Comparison of ENCODE assay signal across 8 cellular contexts in genomic region chr22:35257321-35258143, GRCh38. TPM values are rescaled to one million over a fixed set of nuclear protein-coding genes. Genes with fewer than 3 reads are reported as not detected.
DNase-seq lines count a peak whose midpoint lies in the region; ATAC-seq and TF ChIP-seq lines count a peak whose summit lies in the region.

HMGXB4 (plus strand) TSS chr22:35257493; CDS start chr22:35262391, 4,898 bp downstream.

- H4K20me1 ChIP-seq in smooth muscle cell (ENCODE audit: low read depth) = peaks cover 32% of the 10 kb centered on the region

- H3K27ac Mint-ChIP-seq in activated B cell treated with CpG ODN at 0.5 μM for 24 hours = peak within 1 kb of the TSS; percentile 84
- H3K27ac Mint-ChIP-seq in immature natural killer cell = peak within 1 kb of the TSS; percentile 84 to 96 (median 96)

- peak within 1 kb of the TSS; percentile 89 for H3K4me2 ChIP-seq in smooth muscle cell

- POLR2A ChIA-PET in activated B cell treated with CpG ODN at 0.5 μM for 24 hours (lab: Charles Lee) = interaction anchor here (0.6 to 2.2 kb wide), 7 partner anchors 9 to 153 kb away, joined by 3 to 34 read pairs (median 5); partner anchors contain the start of gene TOM1

- intact Hi-C loops in activated B cell treated with CpG ODN at 0.5 μM for 24 hours (cut with micrococcal nuclease) = loop anchor here (1.0 kb wide), 2 partner anchors 42 to 153 kb away; partner anchors contain the start of gene TOM1

- under 1% methylated on average over 49 of the region's 84 CpGs for WGBS in smooth muscle cell (ENCODE audit: low lambda C conversion rate)

- peaks cover 45% of the 10 kb centered on the region for H3K79me2 ChIP-seq in smooth muscle cell (ENCODE audit: low read depth)

- peak within 1 kb of the TSS; percentile 99 for H3K9ac ChIP-seq in smooth muscle cell (ENCODE audit: low read depth)

- TF ChIP-seq CTCF in activated B cell treated with CpG ODN at 0.5 μM for 24 hours (IDR thresholded peaks at IDR 0.05) = no peak
- no peak for TF ChIP-seq CTCF in cardiac fibroblast (IDR thresholded peaks at IDR 0.05; ENCODE audit: low read depth, low read length)
- no peak for TF ChIP-seq CTCF in smooth muscle cell (IDR thresholded peaks at IDR 0.05; ENCODE audit: borderline replicate concordance, insufficient read depth, poor library complexity, severe bottlenecking)

- H3K4me1 Mint-ChIP-seq in activated B cell treated with CpG ODN at 0.5 μM for 24 hours (peaks cover 20% of the 10 kb centered on the region), immature natural killer cell (peaks cover 18 to 30% of the 10 kb centered on the region in 2 donors)

- peak within 1 kb of the TSS; percentile 88 for H3K27ac ChIP-seq in smooth muscle cell (ENCODE audit: low read depth)

- peak within 1 kb of the TSS; percentile 100 for H2AFZ ChIP-seq in smooth muscle cell (ENCODE audit: low read depth)

- DNase-seq in AG08395 (ENCODE audit: low spot score) = peak; percentile 97
- DNase-seq in NCI-H2227 treated with DMSO at 0.1 percent for 48 hours (lab: John Stamatoyannopoulos, UW) = peak; percentile 75
- DNase-seq in activated B cell treated with CpG ODN at 0.5 μM for 24 hours = peak; percentile 85
- DNase-seq in cardiac fibroblast (ENCODE audit: low read depth in 2 of 2) = peak; percentile 91 to 92
- DNase-seq in immature natural killer cell = peak; percentile 84 to 88 (median 87)
- DNase-seq in smooth muscle cell (lab: John Stamatoyannopoulos, UW; ENCODE audit: unreplicated experiment) = peak; percentile 58

- H3K27me3 Mint-ChIP-seq in activated B cell treated with CpG ODN at 0.5 μM for 24 hours (no peaks in the 10 kb centered on the region), immature natural killer cell (ENCODE audit: low read depth in 3 of 3) (peaks cover 7 to 9% (median 9%) of the 10 kb centered on the region in 3 donors)

- H3F3A ChIP-seq in smooth muscle cell (ENCODE audit: low read depth) = no peaks in the 10 kb centered on the region

- H3K27me3 ChIP-seq in smooth muscle cell (ENCODE audit: low read depth) = no peaks in the 10 kb centered on the region

- peak; percentile 84 for ATAC-seq in GM18868 (IDR thresholded peaks at IDR 0.05; ENCODE audit: unreplicated experiment)
- ATAC-seq in HG03103 (IDR thresholded peaks at IDR 0.05; ENCODE audit: low read depth, unreplicated experiment) = peak; percentile 70
- ATAC-seq in activated B cell treated with CpG ODN at 0.5 μM for 24 hours (ENCODE audit: low read depth) = peak; percentile 91

- H3K4me3 Mint-ChIP-seq in activated B cell treated with CpG ODN at 0.5 μM for 24 hours (peak within 1 kb of the TSS; percentile 89), immature natural killer cell (peak within 1 kb of the TSS; percentile 91 to 94 (median 93))

- H3K36me3 Mint-ChIP-seq in activated B cell treated with CpG ODN at 0.5 μM for 24 hours (ENCODE audit: low read depth) = peaks cover 7% of the 10 kb centered on the region
- no peaks in the 10 kb centered on the region for H3K36me3 Mint-ChIP-seq in immature natural killer cell

- H3K36me3 ChIP-seq in smooth muscle cell (ENCODE audit: low read depth) = no peaks in the 10 kb centered on the region

- CTCF ChIA-PET in activated B cell treated with CpG ODN at 0.5 μM for 24 hours (lab: Charles Lee) = interaction anchor here (0.7 to 1.1 kb wide), 3 partner anchors 35 to 87 kb away, joined by 3 to 5 read pairs (median 3); partner anchors contain the start of gene TOM1

- no peaks in the 10 kb centered on the region for H3K9me3 Mint-ChIP-seq in activated B cell treated with CpG ODN at 0.5 μM for 24 hours
- H3K9me3 Mint-ChIP-seq in immature natural killer cell = no peaks in the 10 kb centered on the region

- H3K4me3 ChIP-seq in cardiac fibroblast (replicated peaks in 1 of 2; ENCODE audit: low read depth in 2 of 2, low read length in 2 of 2) (peak within 1 kb of the TSS; percentile 70 to 77), smooth muscle cell (peak within 1 kb of the TSS; percentile 95)

- no peaks in the 10 kb centered on the region for H3K9me3 ChIP-seq in smooth muscle cell (replicated peaks; ENCODE audit: low read depth)

- H3K4me1 ChIP-seq in smooth muscle cell (ENCODE audit: low read depth) = peaks cover 17% of the 10 kb centered on the region

RNA-seq across cellular contexts. Expression of gene HMGXB4, which starts in this region (rescaled TPM):
- total RNA-seq in activated B cell treated with CpG ODN at 0.5 μM for 24 hours (22.5 and 24.8 TPM in 2 replicates), smooth muscle cell (33.0 and 34.1 TPM in 2 replicates)
- polyA plus RNA-seq in immature natural killer cell (10 to 100 TPM; 13.1 to 16.0 (median 15.3) TPM), smooth muscle cell (20.0 and 28.2 TPM in 2 replicates)

Comparison
In these comparisons a context has a peak if more than half of its experiments do, and no peak if none do; other contexts are left out.
1. Peak in every context shown above with its lines: DNase-seq, ATAC-seq, H3K4me3 ChIP-seq and H3K27ac ChIP-seq.